20 cellular contexts compared by ENCODE assay signal in genomic region chr19:1956868-1957492, GRCh38. TPM values are rescaled to one million over a fixed set of nuclear protein-coding genes. Genes with fewer than 3 reads are reported as not detected.
DNase-seq lines count a peak whose midpoint lies in the region; ATAC-seq and TF ChIP-seq lines count a peak whose summit lies in the region.
"Had no signal": no experiment of that assay in that cellular context is flagged by ENCODE, and none has a peak within 500 bp of the region (broad histone marks: within the 10 kb centered on the region; RNA-seq: fewer than 3 reads in every experiment).

No MANE protein-coding gene starts in this region.

- TF ChIP-seq CTCF in right atrium auricular region (IDR thresholded peaks at IDR 0.05) (no peak), heart right ventricle (IDR thresholded peaks at IDR 0.05) (no peak), neural progenitor cell (IDR thresholded peaks at IDR 0.05) (peak; percentile 34)

- H3K9me3 ChIP-seq in right atrium auricular region (no peaks in the 10 kb centered on the region), heart right ventricle (no peaks in the 10 kb centered on the region), neural progenitor cell (ENCODE audit: low read depth) (no peaks in the 10 kb centered on the region)

- H3K4me2 ChIP-seq in neural progenitor cell: no peak overlapping the region
- H3K4me2 ChIP-seq: hepatocyte, PC-9 had no signal

- ATAC-seq in Right ventricle myocardium inferior: peak; percentile 32
- peak; percentile 22 to 87 (median 58) for ATAC-seq in heart right ventricle
- ATAC-seq in GM19395 (IDR thresholded peaks at IDR 0.05; ENCODE audit: unreplicated experiment): no peak

- no peak overlapping the region for H3K4me3 Mint-ChIP-seq in neural progenitor cell
- no peak overlapping the region for H3K4me3 Mint-ChIP-seq in immature natural killer cell
- H3K4me3 Mint-ChIP-seq: activated naive CD4-positive, alpha-beta T cell treated with anti-CD3 and anti-CD28 coated beads, Interleukin-2, amount 50 U/mL, for 24 hours had no signal

- no peak overlapping the region for H2AFZ ChIP-seq in neural progenitor cell (replicated peaks)
- H2AFZ ChIP-seq: hepatocyte, PC-9 had no signal

- H3K27me3 Mint-ChIP-seq in neural progenitor cell (ENCODE audit: insufficient read depth, low read depth): no peaks in the 10 kb centered on the region
- peaks cover 0 to 7% (median 4%) of the 10 kb centered on the region in 3 donors for H3K27me3 Mint-ChIP-seq in immature natural killer cell (ENCODE audit: low read depth in 3 of 3)
- H3K27me3 Mint-ChIP-seq: activated naive CD4-positive, alpha-beta T cell treated with anti-CD3 and anti-CD28 coated beads, Interleukin-2, amount 50 U/mL, for 24 hours had no signal

- H3F3A ChIP-seq in neural progenitor cell (ENCODE audit: low read depth): no peaks in the 10 kb centered on the region

- intact Hi-C loops in Right ventricle myocardium inferior (cut with DNase I) (no loop called here), heart right ventricle (cut with DNase I) (no loop called here)

- H3K36me3 Mint-ChIP-seq in neural progenitor cell (peaks cover 4% of the 10 kb centered on the region), immature natural killer cell (no peaks in the 10 kb centered on the region)
- H3K36me3 Mint-ChIP-seq: activated naive CD4-positive, alpha-beta T cell treated with anti-CD3 and anti-CD28 coated beads, Interleukin-2, amount 50 U/mL, for 24 hours had no signal

- DNase-seq in Right ventricle myocardium inferior (ENCODE audit: missing footprints): peak; percentile 71
- no peak for DNase-seq in right atrium auricular region (ENCODE audit: low spot score)
- DNase-seq in heart right ventricle: no peak
- DNase-seq in neural progenitor cell (ENCODE audit: low spot score): peak; percentile 40
- DNase-seq in RPMI8226: no peak
- DNase-seq in immature natural killer cell: no peak
- DNase-seq in HT-29 (ENCODE audit: low spot score): no peak
- DNase-seq: 8988T; activated CD4-positive, CD25-positive, alpha-beta regulatory T cell treated with anti-CD3 and anti-CD28 coated beads, Interleukin-2, amount 50 U/mL, for 72 hours; activated CD8-positive, alpha-beta memory T cell treated with anti-CD3 and anti-CD28 coated beads, Interleukin-2, amount 50 U/mL, for 4 hours; mammary epithelial cell; NCI-H187; NCI-H524 treated with DMSO at 0.1 percent for 48 hours; PC-9; stimulated activated CD4-positive, alpha-beta T cell treated with anti-CD3 and anti-CD28 coated beads, Interleukin-15, amount 100 ng/mL, for 24 hours; trophoblast cell had no signal

- peaks cover 96% of the 10 kb centered on the region for H4K20me1 ChIP-seq in neural progenitor cell (ENCODE audit: low read depth)

- peaks cover 4% of the 10 kb centered on the region for H3K36me3 ChIP-seq in right atrium auricular region
- peaks cover 0 to 37% (median 0%) of the 10 kb centered on the region in 9 donors for H3K36me3 ChIP-seq in heart right ventricle
- H3K36me3 ChIP-seq in neural progenitor cell: no peaks in the 10 kb centered on the region
- H3K36me3 ChIP-seq: cardiac muscle cell had no signal

- H3K4me1 ChIP-seq in right atrium auricular region: no peaks in the 10 kb centered on the region
- H3K4me1 ChIP-seq in heart right ventricle: peaks cover 0 to 7% (median 0%) of the 10 kb centered on the region in 9 donors
- H3K4me1 ChIP-seq in neural progenitor cell: peaks cover 12% of the 10 kb centered on the region

- H3K9me3 Mint-ChIP-seq in neural progenitor cell: no peaks in the 10 kb centered on the region
- H3K9me3 Mint-ChIP-seq in immature natural killer cell: no peaks in the 10 kb centered on the region
- H3K9me3 Mint-ChIP-seq: activated naive CD4-positive, alpha-beta T cell treated with anti-CD3 and anti-CD28 coated beads, Interleukin-2, amount 50 U/mL, for 24 hours had no signal

- H3K27me3 ChIP-seq in right atrium auricular region: no peaks in the 10 kb centered on the region
- H3K27me3 ChIP-seq in heart right ventricle: no peaks in the 10 kb centered on the region
- H3K27me3 ChIP-seq in neural progenitor cell: no peaks in the 10 kb centered on the region
- H3K27me3 ChIP-seq: cardiac muscle cell, hepatocyte had no signal

- WGBS in heart right ventricle, 2 donors: 82 to 84% methylated on average over 28 of the region's 28 CpGs

- H3K27ac ChIP-seq in right atrium auricular region: no peak overlapping the region
- H3K27ac ChIP-seq in heart right ventricle: no peak overlapping the region
- H3K27ac ChIP-seq in neural progenitor cell: no peak overlapping the region
- H3K27ac ChIP-seq: cardiac muscle cell, hepatocyte, PC-9 had no signal

- H3K27ac Mint-ChIP-seq in neural progenitor cell: no peak overlapping the region
- H3K27ac Mint-ChIP-seq in immature natural killer cell: no peak overlapping the region
- H3K27ac Mint-ChIP-seq: activated naive CD4-positive, alpha-beta T cell treated with anti-CD3 and anti-CD28 coated beads, Interleukin-2, amount 50 U/mL, for 24 hours had no signal

- peak overlapping the region; percentile 37 for H3K9ac ChIP-seq in neural progenitor cell

- H3K4me1 Mint-ChIP-seq in neural progenitor cell: peaks cover 13% of the 10 kb centered on the region
- H3K4me1 Mint-ChIP-seq in immature natural killer cell: peaks cover 12 to 28% of the 10 kb centered on the region in 2 donors

- H3K79me2 ChIP-seq in neural progenitor cell (ENCODE audit: low read depth): peaks cover 93% of the 10 kb centered on the region

- H3K4me3 ChIP-seq in right atrium auricular region (no peak overlapping the region), heart right ventricle (no peak overlapping the region), neural progenitor cell (no peak overlapping the region)
- H3K4me3 ChIP-seq: cardiac muscle cell, hepatocyte, PC-9 had no signal

RNA-seq across cellular contexts. Expression of gene CSNK1G2, which starts 16.0 kb away (rescaled TPM):
- 23.6 TPM for total RNA-seq in Right ventricle myocardium inferior
- 10 to 100 TPM; 29.0 to 35.8 TPM for total RNA-seq in right atrium auricular region
- total RNA-seq in heart right ventricle: 10 to 100 TPM; 17.7 to 32.4 (median 23.7) TPM
- 10 to 100 TPM; 30.5 to 35.2 TPM for polyA plus RNA-seq in heart right ventricle
- total RNA-seq in neural progenitor cell (ENCODE audit: low replicate concordance): 49.6 and 161 TPM in 2 replicates
- polyA plus RNA-seq in immature natural killer cell: 10 to 100 TPM; 18.0 to 35.4 (median 21.8) TPM
- 175 and 178 TPM in 2 replicates for total RNA-seq in HT-29 (2014; rRNA removed; shearing (Covaris generic))

RNA-seq across cellular contexts. Expression of gene ADAT3, which starts 51.8 kb away (rescaled TPM):
- 1.6 TPM for total RNA-seq in Right ventricle myocardium inferior
- total RNA-seq in right atrium auricular region: 1 to 10 TPM; 1.7 to 4.0 TPM
- total RNA-seq in heart right ventricle: 1 to 10 TPM in 9 of 10 donors, under 1 TPM in 1; 0.94 to 3.2 (median 1.4) TPM
- polyA plus RNA-seq in heart right ventricle: 1 to 10 TPM; 2.0 to 4.3 TPM
- total RNA-seq in neural progenitor cell (ENCODE audit: low replicate concordance): 2.4 and 6.5 TPM in 2 replicates
- 10 to 100 TPM in 1 of 3 donors, 1 to 10 TPM in 2; 2.1 to 10.0 (median 4.3) TPM for polyA plus RNA-seq in immature natural killer cell
- total RNA-seq in HT-29 (2014; rRNA removed; shearing (Covaris generic)): 3.2 and 6.9 TPM in 2 replicates

RNA-seq across cellular contexts. Expression of gene SCAMP4, which starts 51.8 kb away (rescaled TPM):
- total RNA-seq in Right ventricle myocardium inferior: 17.9 TPM
- total RNA-seq in right atrium auricular region: 10 to 100 TPM; 35.0 to 42.1 TPM
- total RNA-seq in heart right ventricle: 10 to 100 TPM; 11.7 to 24.2 (median 14.4) TPM
- polyA plus RNA-seq in heart right ventricle: 10 to 100 TPM; 17.0 to 22.1 TPM
- total RNA-seq in neural progenitor cell (ENCODE audit: low replicate concordance): 11.5 and 67.6 TPM in 2 replicates
- 10 to 100 TPM in 2 of 3 donors, 1 to 10 TPM in 1; 7.6 to 31.9 (median 22.6) TPM for polyA plus RNA-seq in immature natural killer cell
- 67.6 and 73.3 TPM in 2 replicates for total RNA-seq in HT-29 (2014; rRNA removed; shearing (Covaris generic))

RNA-seq across cellular contexts. Expression of gene BTBD2, which starts 58.5 kb away (rescaled TPM):
- total RNA-seq in Right ventricle myocardium inferior (48.7 TPM), right atrium auricular region (10 to 100 TPM; 54.8 to 55.9 TPM), heart right ventricle (10 to 100 TPM; 45.1 to 70.4 (median 56.6) TPM), neural progenitor cell (ENCODE audit: low replicate concordance) (48.8 and 148 TPM in 2 replicates)
- polyA plus RNA-seq in heart right ventricle (10 to 100 TPM; 42.8 to 55.2 TPM), immature natural killer cell (1 to 10 TPM; 2.6 to 4.4 (median 3.6) TPM)
- 43.3 and 56.4 TPM in 2 replicates for total RNA-seq in HT-29 (2014; rRNA removed; shearing (Covaris generic))

Comparison
In these comparisons a context has a peak if more than half of its experiments do, and no peak if none do; other contexts are left out.
1. DNase-seq: peak in Right ventricle myocardium inferior (single experiment) and neural progenitor cell (single experiment); none in right atrium auricular region (single experiment), heart right ventricle (0 of 2), RPMI8226 (single experiment), immature natural killer cell (0 of 3) and HT-29 (single experiment).